19 cellular contexts compared by ENCODE assay signal in genomic region chr5:493758-494157, GRCh38.
"Had no signal": no experiment of that assay in that cellular context is flagged by ENCODE, and none has a peak within 500 bp of the region (broad histone marks: within the 10 kb centered on the region; RNA-seq: fewer than 3 reads in every experiment).

No MANE protein-coding gene starts in this region.

- ATAC-seq: activated T-helper 17 cell treated with anti-CD3 and anti-CD28 coated beads, Interleukin-2, amount 50 U/mL, for 72 hours; mucosa of descending colon; upper lobe of right lung had no signal

- H3K4me1 ChIP-seq: ascending aorta, prostate gland, spleen, upper lobe of right lung had no signal

- FAIRE-seq: kidney had no signal

- H3K4me3 ChIP-seq: ascending aorta, lower lobe of right lung, mucosa of descending colon, ovary, prostate gland, spleen, upper lobe of right lung had no signal

- H3K27ac ChIP-seq: ascending aorta, brain microvascular endothelial cell, lower lobe of right lung, ovary, prostate gland, spleen, upper lobe of right lung had no signal

- H3K27me3 ChIP-seq: ascending aorta, ovary had no signal

- DNase-seq: activated CD4-positive, alpha-beta T cell treated with anti-CD3 and anti-CD28 coated beads for 1 hour; activated T-cell treated with anti-CD3 and anti-CD28 coated beads, Interleukin-2, amount 50 U/mL, for 1 hour; brain microvascular endothelial cell; caudate nucleus; effector CD4-positive, alpha-beta T cell; erythroblast; kidney; lower lobe of right lung; mesendoderm; mucosa of descending colon; naive B cell; ovary; spleen; stimulated activated CD4-positive, alpha-beta T cell treated with anti-CD3 and anti-CD28 coated beads, Interleukin-4, amount 100 ng/mL, for 1 hour; stimulated activated naive CD4-positive, alpha-beta T cell; upper lobe of right lung had no signal

- H3K36me3 ChIP-seq: ascending aorta, brain microvascular endothelial cell, lower lobe of right lung, ovary, prostate gland, spleen, upper lobe of right lung had no signal

- H3K9me3 ChIP-seq: ascending aorta, lower lobe of right lung, mucosa of descending colon, ovary, prostate gland, spleen, upper lobe of right lung had no signal
